9 cellular contexts compared by ENCODE assay signal in genomic region chr17:66915204-66915611, GRCh38. TPM values are rescaled to one million over a fixed set of nuclear protein-coding genes. Genes with fewer than 3 reads are reported as not detected.
A peak's percentile ranks its signal among the peaks of the same experiment; 100 is the strongest.
DNase-seq lines count a peak whose midpoint lies in the region; ATAC-seq and TF ChIP-seq lines count a peak whose summit lies in the region.
"Had no signal": no experiment of that assay in that cellular context is flagged by ENCODE, and none has a peak within 500 bp of the region (broad histone marks: within the 10 kb centered on the region; RNA-seq: fewer than 3 reads in every experiment).

No MANE protein-coding gene starts in this region.

- peak; percentile 55 to 74 for ATAC-seq in left cardiac atrium

- H3K4me3 Mint-ChIP-seq in CD8-positive, alpha-beta memory T cell, result no peak overlapping the region

- H3K27ac ChIP-seq in CD8-positive, alpha-beta memory T cell (ENCODE audit: low read depth, low read length), result no peak overlapping the region

- no peak overlapping the region for H3K27ac Mint-ChIP-seq in CD8-positive, alpha-beta memory T cell

- POLR2A ChIA-PET in CD8-positive, alpha-beta memory T cell (lab: Charles Lee), result no interaction called here

- H3K27me3 Mint-ChIP-seq in CD8-positive, alpha-beta memory T cell, result peaks cover 20 to 48% of the 10 kb centered on the region in 2 donors

- H3K36me3 Mint-ChIP-seq in CD8-positive, alpha-beta memory T cell, result peaks cover 0 to 4% (median 0%) of the 10 kb centered on the region in 3 donors

- no peaks in the 10 kb centered on the region for H3K36me3 ChIP-seq in CD8-positive, alpha-beta memory T cell (ENCODE audit: insufficient read depth, low read length)

- no peaks in the 10 kb centered on the region for H3K4me1 Mint-ChIP-seq in CD8-positive, alpha-beta memory T cell

- intact Hi-C loops in left cardiac atrium (cut with DNase I), result no loop called here

- CTCF ChIA-PET in CD8-positive, alpha-beta memory T cell (lab: Charles Lee), result no interaction called here

- in situ Hi-C loops in GM13977 (cut with MboI; ENCODE audit: low pct_unique_long_range_greater_than_20kb, low sequenced_read_pairs, unreplicated experiment), result no loop called here

- TF ChIP-seq CTCF in GM13977 (IDR thresholded peaks at IDR 0.05; ENCODE audit: extremely low read depth, insufficient read depth, missing control alignments), result peak; percentile 10

- H3K27me3 ChIP-seq in CD8-positive, alpha-beta memory T cell (ENCODE audit: insufficient read depth, low read length, poor library complexity, severe bottlenecking), result no peaks in the 10 kb centered on the region

- no peaks in the 10 kb centered on the region for H3K9me3 ChIP-seq in CD8-positive, alpha-beta memory T cell (ENCODE audit: low read length)

- H3K9me3 Mint-ChIP-seq in CD8-positive, alpha-beta memory T cell, result peaks cover 0 to 3% (median 0%) of the 10 kb centered on the region in 5 donors

- H3K4me1 ChIP-seq in CD8-positive, alpha-beta memory T cell (ENCODE audit: insufficient read depth, low read length), result no peaks in the 10 kb centered on the region

- H3K4me3 ChIP-seq in CD8-positive, alpha-beta memory T cell (ENCODE audit: low read length), result no peak overlapping the region

- DNase-seq in 8988T (peak; percentile 55), GM13977 (ENCODE audit: low spot score) (no peak), RPMI7951 (ENCODE audit: low read depth) (peak; percentile 42), left cardiac atrium (no peak), activated gamma-delta T cell (lab: John Stamatoyannopoulos, UW) (no peak), amniotic stem cell (lab: John Stamatoyannopoulos, UW) (no peak)
- no peak for DNase-seq in CD8-positive, alpha-beta memory T cell
- DNase-seq in activated CD4-positive, alpha-beta T cell treated with anti-CD3 and anti-CD28 coated beads for 48 hours, result no peak
- DNase-seq: GDM1 had no signal

RNA-seq across cellular contexts. Expression of gene CACNG4, which starts 49.3 kb away (rescaled TPM):
- 0.12 TPM in 1 of 2 replicates, not detected in the other for total RNA-seq in RPMI7951 (2014; rRNA removed; shearing (Covaris generic))
- total RNA-seq in left cardiac atrium, result under 1 TPM in 1 of 2 donors, not detected in 1; 0.37 TPM
- not detected for total RNA-seq in CD8-positive, alpha-beta memory T cell
- not detected for polyA plus RNA-seq in CD8-positive, alpha-beta memory T cell

Comparison
In these comparisons a context has a peak if more than half of its experiments do, and no peak if none do; other contexts are left out.
1. DNase-seq: peak in 8988T (single experiment) and RPMI7951 (single experiment); none in GM13977 (single experiment), left cardiac atrium (single experiment), activated gamma-delta T cell (single experiment), CD8-positive, alpha-beta memory T cell (0 of 5), activated CD4-positive, alpha-beta T cell treated with anti-CD3 and anti-CD28 coated beads for 48 hours (single experiment) and amniotic stem cell (single experiment).